In the genomic region with DNA sequence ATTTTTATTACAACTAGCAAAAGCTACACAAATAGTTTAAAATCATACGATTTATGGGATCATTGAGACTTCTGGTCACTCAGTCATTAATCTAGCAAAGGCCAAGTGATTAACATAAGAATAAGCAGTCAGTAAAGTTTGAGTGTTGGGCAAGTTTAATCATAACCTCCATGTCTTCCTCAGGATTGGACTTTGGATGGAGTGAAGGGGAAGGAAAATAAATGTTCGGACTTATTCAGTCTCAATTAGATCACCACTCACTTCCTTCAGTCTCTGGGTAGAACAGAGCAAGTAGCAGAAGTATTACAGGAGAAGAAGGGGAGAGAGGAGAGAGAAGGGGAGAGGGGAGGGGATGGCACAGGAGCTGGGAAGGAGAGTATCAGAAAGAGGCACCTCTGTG, we compare ENCODE assay signal across 25 cellular contexts. TPM values are rescaled to one million over a fixed set of nuclear protein-coding genes. Genes with fewer than 3 reads are reported as not detected.
"Had no signal": no experiment of that assay in that cellular context is flagged by ENCODE, and none has a peak within 500 bp of the region (broad histone marks: within the 10 kb centered on the region; RNA-seq: fewer than 3 reads in every experiment).

No MANE protein-coding gene starts in this region.

- FAIRE-seq: HepG2, RCC 7860 had no signal

- H3K36me3 ChIP-seq: MG63, SJSA1 had no signal

- ATAC-seq: HepG2 had no signal

- H3K27ac ChIP-seq: SJSA1, SK-N-MC had no signal

- H3K27me3 ChIP-seq: MG63 had no signal

- H3K9me3 ChIP-seq: MG63 had no signal

- DNase-seq: IMR-90, Karpas-422, KG1, MG63, NCI-H1092, NCI-H1105 treated with DMSO at 0.1 percent for 48 hours, NCI-H1417 treated with DMSO at 0.1 percent for 48 hours, NCI-H187, NCI-H2029, NCI-H2081 treated with DMSO at 0.1 percent for 48 hours, NCI-H2171, NCI-H226, NCI-H446, NCI-H510A, NCI-H524 treated with DMSO at 0.1 percent for 48 hours, NCI-H69, NCI-H774, Right ventricle myocardium superior, RPMI8226, SIG-M5 had no signal

- H3K4me3 ChIP-seq: MG63, SJSA1, SK-N-MC had no signal

- H3K4me1 ChIP-seq: SJSA1 had no signal

RNA-seq across cellular contexts. Expression of a gene that starts 31.4 kb away (rescaled TPM):
- total RNA-seq: HepG2, HT-29 had no signal
- polyA plus RNA-seq: HepG2 had no signal
